In the genomic region with DNA sequence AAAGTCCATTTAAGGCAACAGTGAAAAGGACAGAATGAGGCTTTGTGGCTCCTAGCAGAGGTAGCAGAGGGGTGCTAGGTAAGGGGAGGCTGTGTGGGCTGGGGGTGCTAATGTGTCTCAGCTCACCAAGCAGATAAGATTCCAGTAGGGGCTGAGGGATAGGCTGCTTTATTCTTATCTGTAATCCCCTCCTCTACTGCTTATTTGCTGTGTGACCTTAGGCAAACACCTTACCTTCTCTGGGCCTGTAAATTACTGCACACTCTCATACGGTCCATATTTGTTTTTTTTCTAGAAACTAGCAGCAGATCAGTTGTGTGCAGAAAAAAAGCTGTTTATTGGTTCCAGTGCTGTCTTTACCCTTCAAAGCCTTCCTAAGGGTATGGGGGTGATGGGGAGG, we compare ENCODE assay signal across 23 cellular contexts. TPM values are rescaled to one million over a fixed set of nuclear protein-coding genes. Genes with fewer than 3 reads are reported as not detected.
"Had no signal": no experiment of that assay in that cellular context is flagged by ENCODE, and none has a peak within 500 bp of the region (broad histone marks: within the 10 kb centered on the region; RNA-seq: fewer than 3 reads in every experiment).

No MANE protein-coding gene starts in this region.

- ATAC-seq: activated CD8-positive, alpha-beta T cell treated with anti-CD3 and anti-CD28 coated beads, Interleukin-2, amount 10 ng/mL, durations not matched to agents 7 days and 5 days; activated T-cell treated with anti-CD3 and anti-CD28 coated beads, Interleukin-2, amount 50 U/mL, for 72 hours; effector memory CD8-positive, alpha-beta T cell; esophagus mucosa; left colon; naive thymus-derived CD8-positive, alpha-beta T cell; right lobe of liver had no signal

- H3K4me3 Mint-ChIP-seq: activated B cell treated with CpG ODN at 0.5 μM for 24 hours; activated CD8-positive, alpha-beta T cell treated with anti-CD3 and anti-CD28 coated beads, Interleukin-2, amount 10 ng/mL, durations not matched to agents 7 days and 5 days; activated naive CD8-positive, alpha-beta T cell; activated T-cell treated with anti-CD3 and anti-CD28 coated beads, Interleukin-2, amount 50 U/mL, for 72 hours; effector memory CD8-positive, alpha-beta T cell; T-helper 2 cell treated with Interferon-gamma antibody and Interleukin-4, amounts not matched to agents 5 μg/mL and 100 μg/mL, for 36 hours had no signal

- DNase-seq: activated B cell treated with CpG ODN at 0.5 μM for 24 hours; activated CD8-positive, alpha-beta T cell treated with anti-CD3 and anti-CD28 coated beads, Interleukin-2, amount 10 ng/mL, durations not matched to agents 7 days and 5 days; activated naive CD4-positive, alpha-beta T cell treated with Interleukin-2 at 50 U/mL for 16 hours; activated T-cell treated with anti-CD3 and anti-CD28 coated beads for 4 hours; activated T-cell treated with anti-CD3 and anti-CD28 coated beads, Interleukin-2, amount 50 U/mL, for 72 hours; anterior cingulate cortex; cortex of kidney; effector memory CD8-positive, alpha-beta T cell; foreskin fibroblast; head of caudate nucleus; hippocampal formation; left colon; stimulated activated CD4-positive, alpha-beta T cell treated with anti-CD3 and anti-CD28 coated beads, Interleukin-2, amount 100 ng/mL, for 48 hours; stimulated activated naive CD4-positive, alpha-beta T cell treated with Interleukin-2 at 50 U/mL for 16 hours; T-helper 1 cell; upper lobe of left lung had no signal

- H3K4me3 ChIP-seq: right lobe of liver, vagina had no signal

- H3K27ac Mint-ChIP-seq: activated B cell treated with CpG ODN at 0.5 μM for 24 hours; activated CD8-positive, alpha-beta T cell treated with anti-CD3 and anti-CD28 coated beads, Interleukin-2, amount 10 ng/mL, durations not matched to agents 7 days and 5 days; activated naive CD8-positive, alpha-beta T cell; activated T-cell treated with anti-CD3 and anti-CD28 coated beads, Interleukin-2, amount 50 U/mL, for 72 hours; effector memory CD8-positive, alpha-beta T cell; T-helper 2 cell treated with Interferon-gamma antibody and Interleukin-4, amounts not matched to agents 5 μg/mL and 100 μg/mL, for 36 hours had no signal

- H3K27me3 Mint-ChIP-seq: activated naive CD8-positive, alpha-beta T cell had no signal

- H3K9me3 ChIP-seq: right lobe of liver, vagina had no signal

- FAIRE-seq: keratinocyte had no signal

- H3K36me3 ChIP-seq: right lobe of liver, vagina had no signal

- H3K27ac ChIP-seq: right lobe of liver, vagina had no signal

- H3K27me3 ChIP-seq: right lobe of liver, upper lobe of left lung, vagina had no signal

RNA-seq across cellular contexts. Expression of gene SMAD6, which starts 52.8 kb away (rescaled TPM):
- polyA plus RNA-seq: naive thymus-derived CD8-positive, alpha-beta T cell had no signal
